Comparison of ENCODE assay signal across 1 cellular context in the genomic region with DNA sequence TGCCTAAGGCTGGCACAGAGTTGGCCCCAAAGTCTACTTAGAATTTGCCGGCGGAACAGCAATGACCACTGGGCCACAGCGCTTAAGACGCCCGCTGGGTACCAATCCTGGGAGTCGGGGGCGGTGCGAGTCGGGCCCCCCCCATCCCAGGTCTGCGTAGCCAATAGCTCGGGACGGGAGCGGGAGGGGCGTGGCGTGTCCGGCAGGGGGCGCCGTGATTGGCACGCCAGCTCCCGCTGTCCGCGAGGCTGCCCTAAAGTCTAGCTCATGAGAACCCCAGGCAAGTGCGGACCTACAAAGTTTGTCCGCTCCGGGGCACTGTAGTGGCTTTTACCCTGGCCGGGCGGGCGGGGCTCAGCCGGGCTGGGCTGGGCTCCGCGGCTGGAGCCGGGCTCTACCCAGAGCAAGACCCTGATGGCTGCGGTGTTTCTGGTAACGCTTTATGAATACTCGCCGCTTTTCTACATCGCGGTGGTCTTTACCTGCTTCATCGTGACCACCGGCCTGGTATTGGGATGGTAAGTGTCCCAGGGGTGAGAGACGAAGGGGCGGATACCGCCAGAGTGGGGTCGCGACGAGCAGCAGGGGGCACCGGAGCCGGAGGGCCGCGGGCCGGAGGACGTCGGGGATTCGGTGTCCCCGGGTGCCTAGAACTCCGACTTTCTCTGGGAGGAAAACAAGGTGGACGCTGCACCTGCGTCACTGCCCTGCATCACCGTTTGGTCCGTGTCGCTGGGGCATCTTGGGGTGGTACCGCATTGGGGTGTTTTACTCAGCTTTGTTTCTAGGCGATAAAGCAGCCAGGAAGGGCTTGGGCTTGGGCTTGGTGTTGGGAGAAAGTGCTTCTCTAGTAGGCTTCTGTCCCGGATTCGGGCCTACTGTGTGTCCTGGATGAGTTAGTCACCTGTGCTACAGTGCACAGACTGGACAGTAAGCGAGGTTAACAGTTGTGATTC.
TF ChIP-seq lines count a peak whose summit lies in the region.

A gene with protein sequence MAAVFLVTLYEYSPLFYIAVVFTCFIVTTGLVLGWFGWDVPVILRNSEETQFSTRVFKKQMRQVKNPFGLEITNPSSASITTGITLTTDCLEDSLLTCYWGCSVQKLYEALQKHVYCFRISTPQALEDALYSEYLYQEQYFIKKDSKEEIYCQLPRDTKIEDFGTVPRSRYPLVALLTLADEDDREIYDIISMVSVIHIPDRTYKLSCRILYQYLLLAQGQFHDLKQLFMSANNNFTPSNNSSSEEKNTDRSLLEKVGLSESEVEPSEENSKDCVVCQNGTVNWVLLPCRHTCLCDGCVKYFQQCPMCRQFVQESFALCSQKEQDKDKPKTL (plus strand): TSS at position 361 of the 956 bp plus-strand sequence. CDS start 54 bp downstream, at position 415.

TF ChIP-seq in GM12878, 131 proteins besides CTCF, POLR2A, EP300 and RAD21 (continued from another document and continues in another):
- TF ChIP-seq, protein P1, sequence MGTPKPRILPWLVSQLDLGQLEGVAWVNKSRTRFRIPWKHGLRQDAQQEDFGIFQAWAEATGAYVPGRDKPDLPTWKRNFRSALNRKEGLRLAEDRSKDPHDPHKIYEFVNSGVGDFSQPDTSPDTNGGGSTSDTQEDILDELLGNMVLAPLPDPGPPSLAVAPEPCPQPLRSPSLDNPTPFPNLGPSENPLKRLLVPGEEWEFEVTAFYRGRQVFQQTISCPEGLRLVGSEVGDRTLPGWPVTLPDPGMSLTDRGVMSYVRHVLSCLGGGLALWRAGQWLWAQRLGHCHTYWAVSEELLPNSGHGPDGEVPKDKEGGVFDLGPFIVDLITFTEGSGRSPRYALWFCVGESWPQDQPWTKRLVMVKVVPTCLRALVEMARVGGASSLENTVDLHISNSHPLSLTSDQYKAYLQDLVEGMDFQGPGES (IDR thresholded peaks at IDR 0.05), result no peak
- TF ChIP-seq, protein P2, sequence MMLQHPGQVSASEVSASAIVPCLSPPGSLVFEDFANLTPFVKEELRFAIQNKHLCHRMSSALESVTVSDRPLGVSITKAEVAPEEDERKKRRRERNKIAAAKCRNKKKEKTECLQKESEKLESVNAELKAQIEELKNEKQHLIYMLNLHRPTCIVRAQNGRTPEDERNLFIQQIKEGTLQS (IDR thresholded peaks at IDR 0.05; ENCODE audit: borderline replicate concordance, extremely low read depth, low read depth, low read length), result no peak
- peak; percentile 58 for TF ChIP-seq HCFC1 (IDR thresholded peaks at IDR 0.05; ENCODE audit: low read length)
- no peak; the same call in 1 of the 2 replicates for TF ChIP-seq SMC3 (IDR thresholded peaks at IDR 0.05; ENCODE audit: borderline replicate concordance, low read length)
- TF ChIP-seq KLF5 (IDR thresholded peaks at IDR 0.05; ENCODE audit: partially characterized antibody), result no peak
- TF ChIP-seq NFYA (IDR thresholded peaks at IDR 0.05; ENCODE audit: borderline replicate concordance, low read depth, low read length), result no peak
- no peak for TF ChIP-seq ZNF24 (IDR thresholded peaks at IDR 0.05)
- TF ChIP-seq MTA3 (IDR thresholded peaks at IDR 0.05; ENCODE audit: borderline replicate concordance, low read length), result no peak
- TF ChIP-seq, protein P3, sequence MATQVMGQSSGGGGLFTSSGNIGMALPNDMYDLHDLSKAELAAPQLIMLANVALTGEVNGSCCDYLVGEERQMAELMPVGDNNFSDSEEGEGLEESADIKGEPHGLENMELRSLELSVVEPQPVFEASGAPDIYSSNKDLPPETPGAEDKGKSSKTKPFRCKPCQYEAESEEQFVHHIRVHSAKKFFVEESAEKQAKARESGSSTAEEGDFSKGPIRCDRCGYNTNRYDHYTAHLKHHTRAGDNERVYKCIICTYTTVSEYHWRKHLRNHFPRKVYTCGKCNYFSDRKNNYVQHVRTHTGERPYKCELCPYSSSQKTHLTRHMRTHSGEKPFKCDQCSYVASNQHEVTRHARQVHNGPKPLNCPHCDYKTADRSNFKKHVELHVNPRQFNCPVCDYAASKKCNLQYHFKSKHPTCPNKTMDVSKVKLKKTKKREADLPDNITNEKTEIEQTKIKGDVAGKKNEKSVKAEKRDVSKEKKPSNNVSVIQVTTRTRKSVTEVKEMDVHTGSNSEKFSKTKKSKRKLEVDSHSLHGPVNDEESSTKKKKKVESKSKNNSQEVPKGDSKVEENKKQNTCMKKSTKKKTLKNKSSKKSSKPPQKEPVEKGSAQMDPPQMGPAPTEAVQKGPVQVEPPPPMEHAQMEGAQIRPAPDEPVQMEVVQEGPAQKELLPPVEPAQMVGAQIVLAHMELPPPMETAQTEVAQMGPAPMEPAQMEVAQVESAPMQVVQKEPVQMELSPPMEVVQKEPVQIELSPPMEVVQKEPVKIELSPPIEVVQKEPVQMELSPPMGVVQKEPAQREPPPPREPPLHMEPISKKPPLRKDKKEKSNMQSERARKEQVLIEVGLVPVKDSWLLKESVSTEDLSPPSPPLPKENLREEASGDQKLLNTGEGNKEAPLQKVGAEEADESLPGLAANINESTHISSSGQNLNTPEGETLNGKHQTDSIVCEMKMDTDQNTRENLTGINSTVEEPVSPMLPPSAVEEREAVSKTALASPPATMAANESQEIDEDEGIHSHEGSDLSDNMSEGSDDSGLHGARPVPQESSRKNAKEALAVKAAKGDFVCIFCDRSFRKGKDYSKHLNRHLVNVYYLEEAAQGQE (IDR thresholded peaks at IDR 0.05; ENCODE audit: low read depth, low read length), result no peak
- no peak for TF ChIP-seq HDAC2 (IDR thresholded peaks at IDR 0.05)
- TF ChIP-seq BMI1 (IDR thresholded peaks at IDR 0.05; ENCODE audit: borderline replicate concordance), result no peak
- 0 out of 2 replicates have a peak, but pooled peaks have one; percentile 27 for TF ChIP-seq PAX5 (IDR thresholded peaks at IDR 0.05; ENCODE audit: borderline replicate concordance, low read depth, low read length)
- TF ChIP-seq, protein P4, sequence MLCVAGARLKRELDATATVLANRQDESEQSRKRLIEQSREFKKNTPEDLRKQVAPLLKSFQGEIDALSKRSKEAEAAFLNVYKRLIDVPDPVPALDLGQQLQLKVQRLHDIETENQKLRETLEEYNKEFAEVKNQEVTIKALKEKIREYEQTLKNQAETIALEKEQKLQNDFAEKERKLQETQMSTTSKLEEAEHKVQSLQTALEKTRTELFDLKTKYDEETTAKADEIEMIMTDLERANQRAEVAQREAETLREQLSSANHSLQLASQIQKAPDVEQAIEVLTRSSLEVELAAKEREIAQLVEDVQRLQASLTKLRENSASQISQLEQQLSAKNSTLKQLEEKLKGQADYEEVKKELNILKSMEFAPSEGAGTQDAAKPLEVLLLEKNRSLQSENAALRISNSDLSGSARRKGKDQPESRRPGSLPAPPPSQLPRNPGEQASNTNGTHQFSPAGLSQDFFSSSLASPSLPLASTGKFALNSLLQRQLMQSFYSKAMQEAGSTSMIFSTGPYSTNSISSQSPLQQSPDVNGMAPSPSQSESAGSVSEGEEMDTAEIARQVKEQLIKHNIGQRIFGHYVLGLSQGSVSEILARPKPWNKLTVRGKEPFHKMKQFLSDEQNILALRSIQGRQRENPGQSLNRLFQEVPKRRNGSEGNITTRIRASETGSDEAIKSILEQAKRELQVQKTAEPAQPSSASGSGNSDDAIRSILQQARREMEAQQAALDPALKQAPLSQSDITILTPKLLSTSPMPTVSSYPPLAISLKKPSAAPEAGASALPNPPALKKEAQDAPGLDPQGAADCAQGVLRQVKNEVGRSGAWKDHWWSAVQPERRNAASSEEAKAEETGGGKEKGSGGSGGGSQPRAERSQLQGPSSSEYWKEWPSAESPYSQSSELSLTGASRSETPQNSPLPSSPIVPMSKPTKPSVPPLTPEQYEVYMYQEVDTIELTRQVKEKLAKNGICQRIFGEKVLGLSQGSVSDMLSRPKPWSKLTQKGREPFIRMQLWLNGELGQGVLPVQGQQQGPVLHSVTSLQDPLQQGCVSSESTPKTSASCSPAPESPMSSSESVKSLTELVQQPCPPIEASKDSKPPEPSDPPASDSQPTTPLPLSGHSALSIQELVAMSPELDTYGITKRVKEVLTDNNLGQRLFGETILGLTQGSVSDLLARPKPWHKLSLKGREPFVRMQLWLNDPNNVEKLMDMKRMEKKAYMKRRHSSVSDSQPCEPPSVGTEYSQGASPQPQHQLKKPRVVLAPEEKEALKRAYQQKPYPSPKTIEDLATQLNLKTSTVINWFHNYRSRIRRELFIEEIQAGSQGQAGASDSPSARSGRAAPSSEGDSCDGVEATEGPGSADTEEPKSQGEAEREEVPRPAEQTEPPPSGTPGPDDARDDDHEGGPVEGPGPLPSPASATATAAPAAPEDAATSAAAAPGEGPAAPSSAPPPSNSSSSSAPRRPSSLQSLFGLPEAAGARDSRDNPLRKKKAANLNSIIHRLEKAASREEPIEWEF (IDR thresholded peaks at IDR 0.05; ENCODE audit: insufficient replicate concordance, low read depth, low read length), result no peak
- peak; percentile 88 for TF ChIP-seq CHD2 (IDR thresholded peaks at IDR 0.05; ENCODE audit: borderline replicate concordance, low read depth, low read length)
- no peak for TF ChIP-seq SKIL (IDR thresholded peaks at IDR 0.05; ENCODE audit: low read depth, poor library complexity, severe bottlenecking)
- no peak for TF ChIP-seq SREBF1 (IDR thresholded peaks at IDR 0.05; ENCODE audit: low read length)
- no peak for TF ChIP-seq ZBED1 (IDR thresholded peaks at IDR 0.05; ENCODE audit: borderline replicate concordance)
- no peak for TF ChIP-seq MYC (IDR thresholded peaks at IDR 0.05; ENCODE audit: insufficient read depth, insufficient read length, insufficient replicate concordance, low read length, severe bottlenecking)
- TF ChIP-seq POLR2AphosphoS5 (IDR thresholded peaks at IDR 0.05; ENCODE audit: low read length), result peak; percentile 71; the same call in 1 of the 2 replicates
- peak; percentile 67; the same call in 1 of the 2 replicates for TF ChIP-seq RB1 (IDR thresholded peaks at IDR 0.05; ENCODE audit: borderline replicate concordance)
- no peak for TF ChIP-seq ZNF622 (IDR thresholded peaks at IDR 0.05)
- 0 out of 2 replicates have a peak, but pooled peaks have one; percentile 10 for TF ChIP-seq JUND (IDR thresholded peaks at IDR 0.05; ENCODE audit: low read depth, low read length)
- TF ChIP-seq ZSCAN29 (IDR thresholded peaks at IDR 0.05), result no peak
- no peak for TF ChIP-seq NFIC (IDR thresholded peaks at IDR 0.05; ENCODE audit: low read depth, low read length)
- TF ChIP-seq, protein P5, sequence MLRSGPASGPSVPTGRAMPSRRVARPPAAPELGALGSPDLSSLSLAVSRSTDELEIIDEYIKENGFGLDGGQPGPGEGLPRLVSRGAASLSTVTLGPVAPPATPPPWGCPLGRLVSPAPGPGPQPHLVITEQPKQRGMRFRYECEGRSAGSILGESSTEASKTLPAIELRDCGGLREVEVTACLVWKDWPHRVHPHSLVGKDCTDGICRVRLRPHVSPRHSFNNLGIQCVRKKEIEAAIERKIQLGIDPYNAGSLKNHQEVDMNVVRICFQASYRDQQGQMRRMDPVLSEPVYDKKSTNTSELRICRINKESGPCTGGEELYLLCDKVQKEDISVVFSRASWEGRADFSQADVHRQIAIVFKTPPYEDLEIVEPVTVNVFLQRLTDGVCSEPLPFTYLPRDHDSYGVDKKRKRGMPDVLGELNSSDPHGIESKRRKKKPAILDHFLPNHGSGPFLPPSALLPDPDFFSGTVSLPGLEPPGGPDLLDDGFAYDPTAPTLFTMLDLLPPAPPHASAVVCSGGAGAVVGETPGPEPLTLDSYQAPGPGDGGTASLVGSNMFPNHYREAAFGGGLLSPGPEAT (IDR thresholded peaks at IDR 0.05; ENCODE audit: low read depth), result peak; percentile 71; the same call in 1 of the 2 replicates
- TF ChIP-seq MYB (IDR thresholded peaks at IDR 0.05; ENCODE audit: borderline replicate concordance, low read depth, low read length), result no peak
- 0 out of 4 replicates have a peak, but pooled peaks of 1 of the 2 experiments have one; percentile 12 for TF ChIP-seq IKZF2 (IDR thresholded peaks at IDR 0.05)
- no peak for TF ChIP-seq MEF2A (IDR thresholded peaks at IDR 0.05; ENCODE audit: insufficient read depth, low read depth, low read length)
- no peak for TF ChIP-seq YBX1 (IDR thresholded peaks at IDR 0.05)
- TF ChIP-seq NRF1 (conservative IDR thresholded peaks at IDR 0.05; ENCODE audit: low read depth, low read length), result no peak
- TF ChIP-seq CBFB (IDR thresholded peaks at IDR 0.05; ENCODE audit: low read depth), result peak; percentile 74
- 0 out of 2 replicates have a peak, but pooled peaks have one; percentile 22 for TF ChIP-seq WRNIP1 (IDR thresholded peaks at IDR 0.05; ENCODE audit: borderline replicate concordance, low read depth, low read length)
- no peak for TF ChIP-seq BACH1 (IDR thresholded peaks at IDR 0.05; ENCODE audit: borderline replicate concordance)
- TF ChIP-seq RFX5 (IDR thresholded peaks at IDR 0.05; ENCODE audit: low read depth, low read length), result peak; percentile 81; the same call in 1 of the 2 replicates
- no peak for TF ChIP-seq HDAC6 (IDR thresholded peaks at IDR 0.05; ENCODE audit: unreplicated experiment)
- TF ChIP-seq HDGF (IDR thresholded peaks at IDR 0.05), result 0 out of 2 replicates have a peak, but pooled peaks have one; percentile 74
- TF ChIP-seq POLR2AphosphoS2 (IDR thresholded peaks at IDR 0.05; ENCODE audit: low read depth, low read length), result no peak
- TF ChIP-seq ZNF384 (IDR thresholded peaks at IDR 0.05; ENCODE audit: borderline replicate concordance, low read depth, low read length), result peak; percentile 44
